Comparison of ENCODE assay signal across 26 cellular contexts in genomic region chr5:137147346-137147745, GRCh38.
DNase-seq lines count a peak whose midpoint lies in the region; ATAC-seq and TF ChIP-seq lines count a peak whose summit lies in the region.
"Had no signal": no experiment of that assay in that cellular context is flagged by ENCODE, and none has a peak within 500 bp of the region (broad histone marks: within the 10 kb centered on the region; RNA-seq: fewer than 3 reads in every experiment).

No MANE protein-coding gene starts in this region.

- peak overlapping the region; percentile 77 for H3K4me2 ChIP-seq in Karpas-422 (ENCODE audit: low read depth, low read length, poor library complexity, severe bottlenecking)
- H3K4me2 ChIP-seq in osteoblast (ENCODE audit: insufficient read depth, low read length) = no peak overlapping the region

- H3K36me3 ChIP-seq in Karpas-422 (ENCODE audit: insufficient read depth, low read length) (no peaks in the 10 kb centered on the region), osteoblast (ENCODE audit: insufficient read depth, low read length) (no peaks in the 10 kb centered on the region), WERI-Rb-1 (no peaks in the 10 kb centered on the region)
- H3K36me3 ChIP-seq: left lung, Peyer's patch, thoracic aorta had no signal

- H3K9me3 Mint-ChIP-seq in brain = peaks cover 0 to 5% (median 0%) of the 10 kb centered on the region in 5 experiments
- H3K9me3 Mint-ChIP-seq in mesothelial cell of epicardium = no peaks in the 10 kb centered on the region

- TF ChIP-seq CTCF in brain (conservative IDR thresholded peaks at IDR 0.05) = no peak
- TF ChIP-seq CTCF in osteoblast (IDR thresholded peaks at IDR 0.05; ENCODE audit: extremely low read depth, low read depth, low read length) = no peak
- no peak for TF ChIP-seq CTCF in mesothelial cell of epicardium (IDR thresholded peaks at IDR 0.05; ENCODE audit: unreplicated experiment)
- TF ChIP-seq CTCF in WERI-Rb-1 (IDR thresholded peaks at IDR 0.05; ENCODE audit: low read depth, low read length) = no peak

- H3K4me3 Mint-ChIP-seq in brain (no peak overlapping the region), mesothelial cell of epicardium (no peak overlapping the region)
- H3K4me3 Mint-ChIP-seq: activated CD8-positive, alpha-beta memory T cell treated with anti-CD3 and anti-CD28 coated beads, Interleukin-2, amount 10 ng/mL, durations not matched to agents 7 days and 5 days; T-helper 17 cell had no signal

- no peaks in the 10 kb centered on the region for H3K9me3 ChIP-seq in Karpas-422 (ENCODE audit: low read length)
- no peaks in the 10 kb centered on the region for H3K9me3 ChIP-seq in osteoblast (ENCODE audit: low read depth, low read length)
- H3K9me3 ChIP-seq in WERI-Rb-1 (ENCODE audit: severe bottlenecking) = no peaks in the 10 kb centered on the region
- H3K9me3 ChIP-seq: left lung, MG63, mucosa of descending colon, Peyer's patch, psoas muscle, thoracic aorta had no signal

- peak overlapping the region; percentile 47 for H3K9ac ChIP-seq in Karpas-422 (ENCODE audit: low read length)

- no peaks in the 10 kb centered on the region for H3K79me2 ChIP-seq in Karpas-422 (ENCODE audit: low read length)
- H3K79me2 ChIP-seq in osteoblast (ENCODE audit: insufficient read depth, low read length) = peaks cover 8% of the 10 kb centered on the region

- no peaks in the 10 kb centered on the region for H4K20me1 ChIP-seq in Karpas-422 (ENCODE audit: insufficient read depth, low read depth, low read length)
- no peaks in the 10 kb centered on the region for H4K20me1 ChIP-seq in osteoblast (ENCODE audit: insufficient read depth, low read length)

- H3K36me3 Mint-ChIP-seq in brain (no peaks in the 10 kb centered on the region), mesothelial cell of epicardium (no peaks in the 10 kb centered on the region)
- H3K36me3 Mint-ChIP-seq: activated CD8-positive, alpha-beta memory T cell treated with anti-CD3 and anti-CD28 coated beads, Interleukin-2, amount 10 ng/mL, durations not matched to agents 7 days and 5 days had no signal

- ATAC-seq in HG02870 (IDR thresholded peaks at IDR 0.05; ENCODE audit: unreplicated experiment) = no peak
- ATAC-seq: activated CD8-positive, alpha-beta memory T cell treated with anti-CD3 and anti-CD28 coated beads, Interleukin-2, amount 10 ng/mL, durations not matched to agents 7 days and 5 days; mucosa of descending colon; psoas muscle; T-helper 17 cell had no signal

- peak overlapping the region; percentile 50 for H3K4me3 ChIP-seq in Karpas-422 (ENCODE audit: low read length)
- H3K4me3 ChIP-seq in osteoblast (ENCODE audit: insufficient read depth, low read length) = no peak overlapping the region
- H3K4me3 ChIP-seq in WERI-Rb-1 (ENCODE audit: low read depth, low read length) = no peak overlapping the region
- H3K4me3 ChIP-seq: left lung, mucosa of descending colon, Peyer's patch, psoas muscle, thoracic aorta had no signal

- no peaks in the 10 kb centered on the region for H3K27me3 ChIP-seq in Karpas-422 (ENCODE audit: low read length)
- H3K27me3 ChIP-seq in osteoblast (ENCODE audit: insufficient read depth, low read length) = no peaks in the 10 kb centered on the region
- no peaks in the 10 kb centered on the region for H3K27me3 ChIP-seq in WERI-Rb-1 (ENCODE audit: insufficient read depth, low read depth, severe bottlenecking)
- H3K27me3 ChIP-seq: MG63, Peyer's patch had no signal

- H3K9me2 ChIP-seq in Karpas-422 (replicated peaks; ENCODE audit: insufficient read depth, low read length) = no peaks in the 10 kb centered on the region

- peaks cover 82% of the 10 kb centered on the region for H3K4me1 ChIP-seq in Karpas-422 (ENCODE audit: low read length)
- H3K4me1 ChIP-seq in osteoblast (ENCODE audit: insufficient read depth, low read length) = peaks cover 55% of the 10 kb centered on the region
- H3K4me1 ChIP-seq: left lung, psoas muscle had no signal

- H2AFZ ChIP-seq in Karpas-422 (ENCODE audit: low read length) (no peak overlapping the region), osteoblast (ENCODE audit: low read length) (no peak overlapping the region)

- peaks cover 69% of the 10 kb centered on the region for H3K4me1 Mint-ChIP-seq in brain
- H3K4me1 Mint-ChIP-seq in mesothelial cell of epicardium = peaks cover 19% of the 10 kb centered on the region
- H3K4me1 Mint-ChIP-seq: activated CD8-positive, alpha-beta memory T cell treated with anti-CD3 and anti-CD28 coated beads, Interleukin-2, amount 10 ng/mL, durations not matched to agents 7 days and 5 days; T-helper 17 cell had no signal

- peaks cover 12% of the 10 kb centered on the region for H3K27me3 Mint-ChIP-seq in brain
- no peaks in the 10 kb centered on the region for H3K27me3 Mint-ChIP-seq in mesothelial cell of epicardium (ENCODE audit: low read depth)

- DNase-seq in DMS 273 (lab: John Stamatoyannopoulos, UW; ENCODE audit: unreplicated experiment) = peak; percentile 7
- DNase-seq in DMS 273 treated with DMSO at 0.1 percent for 48 hours (lab: John Stamatoyannopoulos, UW) = no peak
- peak; percentile 68 for DNase-seq in Karpas-422
- no peak for DNase-seq in osteoblast (ENCODE audit: insufficient read length, low spot score, missing footprints)
- DNase-seq in mesothelial cell of epicardium (ENCODE audit: low spot score in 2 of 2, unreplicated experiment in 2 of 2) = no peak
- no peak for DNase-seq in WERI-Rb-1
- DNase-seq: activated CD4-positive, alpha-beta T cell treated with anti-CD3 and anti-CD28 coated beads for 48 hours; activated CD8-positive, alpha-beta memory T cell treated with anti-CD3 and anti-CD28 coated beads, Interleukin-2, amount 10 ng/mL, durations not matched to agents 7 days and 5 days; activated naive CD4-positive, alpha-beta T cell treated with anti-CD3 and anti-CD28 coated beads, Interleukin-2, amount 50 U/mL, for 16 hours; EL; foreskin fibroblast; left lung; MG63; mucosa of descending colon; NCI-H1436 treated with DMSO at 0.1 percent for 48 hours; NK-92 treated with Interleukin-12 subunit alpha and Interleukin-12 subunit beta, amount 100 ng/mL, for 24 hours; Peyer's patch; psoas muscle; small intestine; stimulated activated CD4-positive, alpha-beta T cell treated with anti-CD3 and anti-CD28 coated beads, Interleukin-2, amount 100 ng/mL, for 48 hours; stimulated activated naive CD4-positive, alpha-beta T cell; T-helper 17 cell had no signal

- H3K27ac Mint-ChIP-seq in brain = peak overlapping the region in 4 of 5 experiments; percentile 8 to 100 (median 69)
- H3K27ac Mint-ChIP-seq in mesothelial cell of epicardium = no peak overlapping the region
- H3K27ac Mint-ChIP-seq: activated CD8-positive, alpha-beta memory T cell treated with anti-CD3 and anti-CD28 coated beads, Interleukin-2, amount 10 ng/mL, durations not matched to agents 7 days and 5 days; T-helper 17 cell had no signal

- H3K27ac ChIP-seq in Karpas-422 (ENCODE audit: low read length) (peak overlapping the region; percentile 76), osteoblast (ENCODE audit: low read depth, low read length) (peak overlapping the region; percentile 98), WERI-Rb-1 (no peak overlapping the region)
- H3K27ac ChIP-seq: 22Rv1, left lung, Peyer's patch, psoas muscle had no signal

Comparison
In these comparisons a context has a peak if more than half of its experiments do, and no peak if none do; other contexts are left out.
1. DNase-seq: peak in DMS 273 (single experiment) and Karpas-422 (single experiment); none in DMS 273 treated with DMSO at 0.1 percent for 48 hours (single experiment), osteoblast (single experiment), mesothelial cell of epicardium (0 of 2) and WERI-Rb-1 (single experiment).